In the genomic region with DNA sequence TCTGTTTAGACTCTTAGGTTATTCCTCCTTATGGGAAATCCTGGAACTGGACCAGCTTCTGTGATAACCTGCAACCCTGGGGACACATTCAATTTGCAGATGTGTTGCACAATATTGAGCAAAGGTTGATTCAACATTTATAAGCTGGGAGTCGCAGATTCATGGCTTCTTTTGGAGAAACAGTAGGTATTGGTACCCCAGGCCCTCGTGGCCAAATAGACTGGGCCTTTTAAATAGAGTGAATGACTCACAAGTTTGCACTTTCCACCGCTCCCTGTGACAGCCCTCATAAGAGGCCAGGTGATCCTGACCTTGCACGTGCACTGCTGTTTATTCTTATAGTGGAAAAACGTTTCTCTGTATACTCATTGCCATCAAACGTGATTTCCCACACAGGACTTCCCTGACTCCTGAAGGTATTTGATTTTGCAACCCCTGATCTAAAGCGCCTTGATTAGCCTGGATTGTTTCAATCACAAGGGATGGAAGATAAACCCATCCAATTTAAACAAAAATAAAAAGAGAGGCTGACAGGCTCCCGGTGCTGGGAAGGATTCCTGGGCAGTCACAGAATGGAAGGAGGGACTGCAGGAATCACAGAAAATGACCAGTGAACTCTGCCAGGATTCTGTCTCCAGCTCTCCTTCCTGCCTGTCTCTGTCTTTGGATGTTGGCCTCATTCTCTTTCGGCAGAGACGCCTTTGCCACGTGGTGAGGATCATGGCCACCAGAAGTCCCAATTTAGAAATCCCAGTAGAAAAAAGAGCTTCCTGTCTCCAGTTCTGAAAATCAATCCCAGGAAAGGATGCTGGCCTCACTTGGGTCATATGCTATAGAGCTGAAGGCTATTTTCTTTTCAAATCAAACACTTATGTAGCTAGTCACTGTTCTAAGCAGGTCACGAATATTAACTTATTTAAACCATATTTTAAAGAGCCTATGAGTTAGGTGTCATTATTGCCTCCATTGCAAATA, we compare ENCODE assay signal across 1 cellular context.
TF ChIP-seq lines count a peak whose summit lies in the region.

No MANE protein-coding gene starts in this region.

TF ChIP-seq in A549, 52 proteins besides CTCF, POLR2A, EP300 and RAD21 (continued from another document):
- TF ChIP-seq, protein P1, sequence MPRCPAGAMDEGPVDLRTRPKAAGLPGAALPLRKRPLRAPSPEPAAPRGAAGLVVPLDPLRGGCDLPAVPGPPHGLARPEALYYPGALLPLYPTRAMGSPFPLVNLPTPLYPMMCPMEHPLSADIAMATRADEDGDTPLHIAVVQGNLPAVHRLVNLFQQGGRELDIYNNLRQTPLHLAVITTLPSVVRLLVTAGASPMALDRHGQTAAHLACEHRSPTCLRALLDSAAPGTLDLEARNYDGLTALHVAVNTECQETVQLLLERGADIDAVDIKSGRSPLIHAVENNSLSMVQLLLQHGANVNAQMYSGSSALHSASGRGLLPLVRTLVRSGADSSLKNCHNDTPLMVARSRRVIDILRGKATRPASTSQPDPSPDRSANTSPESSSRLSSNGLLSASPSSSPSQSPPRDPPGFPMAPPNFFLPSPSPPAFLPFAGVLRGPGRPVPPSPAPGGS (IDR thresholded peaks at IDR 0.05) = no peak
- TF ChIP-seq, protein P2, sequence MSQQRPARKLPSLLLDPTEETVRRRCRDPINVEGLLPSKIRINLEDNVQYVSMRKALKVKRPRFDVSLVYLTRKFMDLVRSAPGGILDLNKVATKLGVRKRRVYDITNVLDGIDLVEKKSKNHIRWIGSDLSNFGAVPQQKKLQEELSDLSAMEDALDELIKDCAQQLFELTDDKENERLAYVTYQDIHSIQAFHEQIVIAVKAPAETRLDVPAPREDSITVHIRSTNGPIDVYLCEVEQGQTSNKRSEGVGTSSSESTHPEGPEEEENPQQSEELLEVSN (IDR thresholded peaks at IDR 0.05; ENCODE audit: borderline replicate concordance, low read depth) = no peak
- TF ChIP-seq HOXB5 (CRISPR knock-in tag; IDR thresholded peaks at IDR 0.05) = no peak
- TF ChIP-seq PHF8 (IDR thresholded peaks at IDR 0.05; ENCODE audit: borderline replicate concordance, low read depth) = no peak
- no peak for TF ChIP-seq ZSCAN20 (CRISPR knock-in tag; IDR thresholded peaks at IDR 0.05)
- TF ChIP-seq, protein P3, sequence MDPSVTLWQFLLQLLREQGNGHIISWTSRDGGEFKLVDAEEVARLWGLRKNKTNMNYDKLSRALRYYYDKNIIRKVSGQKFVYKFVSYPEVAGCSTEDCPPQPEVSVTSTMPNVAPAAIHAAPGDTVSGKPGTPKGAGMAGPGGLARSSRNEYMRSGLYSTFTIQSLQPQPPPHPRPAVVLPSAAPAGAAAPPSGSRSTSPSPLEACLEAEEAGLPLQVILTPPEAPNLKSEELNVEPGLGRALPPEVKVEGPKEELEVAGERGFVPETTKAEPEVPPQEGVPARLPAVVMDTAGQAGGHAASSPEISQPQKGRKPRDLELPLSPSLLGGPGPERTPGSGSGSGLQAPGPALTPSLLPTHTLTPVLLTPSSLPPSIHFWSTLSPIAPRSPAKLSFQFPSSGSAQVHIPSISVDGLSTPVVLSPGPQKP (IDR thresholded peaks at IDR 0.05; ENCODE audit: low read depth, low read length) = no peak
- no peak for TF ChIP-seq FOXS1 (CRISPR knock-in tag; IDR thresholded peaks at IDR 0.05)
- no peak for TF ChIP-seq TFCP2L1 (CRISPR knock-in tag; IDR thresholded peaks at IDR 0.05)
- no peak for TF ChIP-seq KDM5A (IDR thresholded peaks at IDR 0.05)
- no peak for TF ChIP-seq EHF (CRISPR knock-in tag; IDR thresholded peaks at IDR 0.05)
- TF ChIP-seq, protein P4, sequence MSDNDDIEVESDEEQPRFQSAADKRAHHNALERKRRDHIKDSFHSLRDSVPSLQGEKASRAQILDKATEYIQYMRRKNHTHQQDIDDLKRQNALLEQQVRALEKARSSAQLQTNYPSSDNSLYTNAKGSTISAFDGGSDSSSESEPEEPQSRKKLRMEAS (IDR thresholded peaks at IDR 0.05) = no peak
- TF ChIP-seq NFE2L2 (conservative IDR thresholded peaks at IDR 0.05; ENCODE audit: low read length) = no peak
- no peak for TF ChIP-seq HOXA7 (CRISPR knock-in tag; IDR thresholded peaks at IDR 0.05)
- TF ChIP-seq, protein P5, sequence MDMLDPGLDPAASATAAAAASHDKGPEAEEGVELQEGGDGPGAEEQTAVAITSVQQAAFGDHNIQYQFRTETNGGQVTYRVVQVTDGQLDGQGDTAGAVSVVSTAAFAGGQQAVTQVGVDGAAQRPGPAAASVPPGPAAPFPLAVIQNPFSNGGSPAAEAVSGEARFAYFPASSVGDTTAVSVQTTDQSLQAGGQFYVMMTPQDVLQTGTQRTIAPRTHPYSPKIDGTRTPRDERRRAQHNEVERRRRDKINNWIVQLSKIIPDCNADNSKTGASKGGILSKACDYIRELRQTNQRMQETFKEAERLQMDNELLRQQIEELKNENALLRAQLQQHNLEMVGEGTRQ (IDR thresholded peaks at IDR 0.05) = peak; percentile 48; the same call in 1 of the 2 replicates
- no peak for TF ChIP-seq RNF2 (IDR thresholded peaks at IDR 0.05; ENCODE audit: borderline replicate concordance, low read depth)
- peak; percentile 67 for TF ChIP-seq BHLHE40 (IDR thresholded peaks at IDR 0.05; ENCODE audit: low read depth, low read length)
- TF ChIP-seq MYC (IDR thresholded peaks at IDR 0.05; ENCODE audit: borderline replicate concordance, low read length) = no peak
- TF ChIP-seq FOSL2 (IDR thresholded peaks at IDR 0.05) = peak; percentile 27; the same call in 1 of the 2 replicates
- TF ChIP-seq FOSL2 (CRISPR knock-in tag; IDR thresholded peaks at IDR 0.05) = peak; percentile 32; the same call in 1 of the 2 replicates
- TF ChIP-seq CBX8 (IDR thresholded peaks at IDR 0.05) = no peak
- TF ChIP-seq ESRRA (IDR thresholded peaks at IDR 0.05; ENCODE audit: borderline replicate concordance, low read length) = no peak
- no peak for TF ChIP-seq NR3C1 (IDR thresholded peaks at IDR 0.05)
- TF ChIP-seq SMC3 (IDR thresholded peaks at IDR 0.05) = no peak
- no peak for TF ChIP-seq CHD4 (IDR thresholded peaks at IDR 0.05; ENCODE audit: borderline replicate concordance)
- TF ChIP-seq SREBF2 (IDR thresholded peaks at IDR 0.05) = no peak
- TF ChIP-seq ZFP36 (IDR thresholded peaks at IDR 0.05; ENCODE audit: borderline replicate concordance, partially characterized antibody) = no peak
- no peak for TF ChIP-seq HDAC2 (IDR thresholded peaks at IDR 0.05)
- TF ChIP-seq HOXB13 (CRISPR knock-in tag; IDR thresholded peaks at IDR 0.05; ENCODE audit: low read depth) = no peak
- no peak for TF ChIP-seq FOSB (CRISPR knock-in tag; IDR thresholded peaks at IDR 0.05)
- TF ChIP-seq RCOR1 (IDR thresholded peaks at IDR 0.05; ENCODE audit: low read depth, low read length) = no peak
- no peak for TF ChIP-seq POLR2AphosphoS2 (conservative IDR thresholded peaks at IDR 0.05; ENCODE audit: low read length)
- TF ChIP-seq JUNB (IDR thresholded peaks at IDR 0.05) = peak; percentile 39; the same call in 1 of the 2 replicates
- TF ChIP-seq GATA3 (IDR thresholded peaks at IDR 0.05; ENCODE audit: borderline replicate concordance) = no peak
- TF ChIP-seq MAZ (IDR thresholded peaks at IDR 0.05; ENCODE audit: borderline replicate concordance, low read depth, low read length) = no peak
- TF ChIP-seq EHMT2 (IDR thresholded peaks at IDR 0.05; ENCODE audit: low read depth) = no peak
- no peak for TF ChIP-seq KDM1A (IDR thresholded peaks at IDR 0.05; ENCODE audit: low read depth)
